ENCODE assay signal across 8 cellular contexts in the genomic region with DNA sequence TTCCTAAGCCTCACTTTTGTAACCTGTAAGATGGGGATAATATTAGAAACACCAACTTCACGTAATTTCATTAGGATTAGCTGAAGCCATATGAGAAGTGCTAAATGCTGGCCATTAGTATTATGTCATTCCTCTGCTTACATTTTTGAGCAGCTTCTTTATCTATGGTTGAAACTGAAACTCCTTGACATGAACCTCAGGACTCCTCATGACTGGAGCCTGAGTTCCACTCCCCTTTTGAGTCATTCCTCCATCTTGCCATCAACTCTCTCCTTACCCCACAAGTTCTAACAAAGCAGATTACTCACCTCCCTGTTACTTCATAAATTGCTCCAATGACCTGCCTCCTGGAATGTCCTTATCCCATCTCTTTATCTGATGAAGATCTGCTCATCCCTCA.
DNase-seq lines count a peak whose midpoint lies in the region; ATAC-seq lines count a peak whose summit lies in the region.
"Had no signal": no experiment of that assay in that cellular context is flagged by ENCODE, and none has a peak within 500 bp of the region (broad histone marks: within the 10 kb centered on the region; RNA-seq: fewer than 3 reads in every experiment).

No MANE protein-coding gene starts in this region.

- ATAC-seq in GM18909 (IDR thresholded peaks at IDR 0.05; ENCODE audit: poor library complexity, unreplicated experiment) (peak; percentile 97), HG02610 (IDR thresholded peaks at IDR 0.05; ENCODE audit: unreplicated experiment) (peak; percentile 93)

- peak; percentile 60 for DNase-seq in HT1080 (ENCODE audit: low read depth)
- peak; percentile 22 for DNase-seq in kidney glomerular epithelial cell (lab: John Stamatoyannopoulos, UW)
- DNase-seq in NCI-H526 treated with DMSO at 0.1 percent for 48 hours (lab: John Stamatoyannopoulos, UW), result no peak
- DNase-seq in globus pallidus (ENCODE audit: low spot score), result no peak
- no peak for DNase-seq in SK-N-DZ (ENCODE audit: low spot score)
- DNase-seq: SJCRH30 had no signal

Comparison
In these comparisons a context has a peak if more than half of its experiments do, and no peak if none do; other contexts are left out.
1. DNase-seq: peak in HT1080 (single experiment) and kidney glomerular epithelial cell (single experiment); none in NCI-H526 treated with DMSO at 0.1 percent for 48 hours (single experiment), globus pallidus (single experiment) and SK-N-DZ (single experiment).